16 cellular contexts compared by ENCODE assay signal in genomic region chr1:23728997-23729390, GRCh38. TPM values are rescaled to one million over a fixed set of nuclear protein-coding genes. Genes with fewer than 3 reads are reported as not detected.
DNase-seq lines count a peak whose midpoint lies in the region; ATAC-seq lines count a peak whose summit lies in the region.
"Had no signal": no experiment of that assay in that cellular context is flagged by ENCODE, and none has a peak within 500 bp of the region (broad histone marks: within the 10 kb centered on the region; RNA-seq: fewer than 3 reads in every experiment).

No MANE protein-coding gene starts in this region.

- no peak overlapping the region for H2BK120ac ChIP-seq in mesenchymal stem cell (ENCODE audit: low read depth, low read length)

- H2AFZ ChIP-seq in mesenchymal stem cell (ENCODE audit: low read depth, low read length), result no peak overlapping the region

- H3K4me1 ChIP-seq in mesenchymal stem cell (ENCODE audit: control insufficient read depth, insufficient read depth, low read depth, low read length), result peaks cover 8% of the 10 kb centered on the region

- no peaks in the 10 kb centered on the region for H3K9me3 ChIP-seq in mesenchymal stem cell (ENCODE audit: control insufficient read depth, low read length)
- H3K9me3 ChIP-seq: esophagus squamous epithelium had no signal

- POLR2A ChIA-PET in activated CD4-positive, alpha-beta T cell treated with anti-CD3 and anti-CD28 coated beads for 36 hours (lab: Charles Lee), result no interaction called here

- no peaks in the 10 kb centered on the region for H3K36me3 Mint-ChIP-seq in activated CD4-positive, alpha-beta T cell treated with anti-CD3 and anti-CD28 coated beads for 36 hours (ENCODE audit: low read depth)

- no peak overlapping the region for H2BK5ac ChIP-seq in mesenchymal stem cell (ENCODE audit: low read depth, low read length, poor library complexity, severe bottlenecking)

- H3K27ac Mint-ChIP-seq in activated CD4-positive, alpha-beta T cell treated with anti-CD3 and anti-CD28 coated beads for 36 hours, result no peak overlapping the region

- ATAC-seq in GM18511 (IDR thresholded peaks at IDR 0.05; ENCODE audit: unreplicated experiment) (peak; percentile 48), GM21619 (IDR thresholded peaks at IDR 0.05; ENCODE audit: unreplicated experiment) (peak; percentile 40), HG03342 (IDR thresholded peaks at IDR 0.05; ENCODE audit: unreplicated experiment) (peak; percentile 40)
- no peak for ATAC-seq in activated CD4-positive, alpha-beta T cell treated with anti-CD3 and anti-CD28 coated beads for 36 hours

- no peaks in the 10 kb centered on the region for H3K27me3 Mint-ChIP-seq in activated CD4-positive, alpha-beta T cell treated with anti-CD3 and anti-CD28 coated beads for 36 hours
- H3K27me3 Mint-ChIP-seq: central memory CD8-positive, alpha-beta T cell had no signal

- CTCF ChIA-PET in activated CD4-positive, alpha-beta T cell treated with anti-CD3 and anti-CD28 coated beads for 36 hours (lab: Charles Lee), result no interaction called here

- H3K4me1 Mint-ChIP-seq in activated CD4-positive, alpha-beta T cell treated with anti-CD3 and anti-CD28 coated beads for 36 hours, result peaks cover 10% of the 10 kb centered on the region
- H3K4me1 Mint-ChIP-seq: central memory CD8-positive, alpha-beta T cell had no signal

- H2BK12ac ChIP-seq in mesenchymal stem cell (ENCODE audit: low read length in 2 of 2), result no peak overlapping the region

- H3K36me3 ChIP-seq in mesenchymal stem cell (ENCODE audit: control insufficient read depth in 1 of 2, insufficient read depth in 2 of 2, low read depth in 1 of 2, low read length in 2 of 2), result peaks cover 0 to 4% of the 10 kb centered on the region in 2 experiments
- H3K36me3 ChIP-seq: esophagus squamous epithelium had no signal

- H4K8ac ChIP-seq in mesenchymal stem cell (ENCODE audit: low read length), result no peak overlapping the region

- WGBS in mesenchymal stem cell, result 95% methylated on average over 2 of the region's 2 CpGs

- H3K79me1 ChIP-seq in mesenchymal stem cell (replicated peaks; ENCODE audit: low read length, poor library complexity, severe bottlenecking), result peaks cover 18% of the 10 kb centered on the region

- no peak overlapping the region for H3K4me3 ChIP-seq in mesenchymal stem cell (ENCODE audit: insufficient read depth in 1 of 2, low read depth in 1 of 2, low read length in 2 of 2)
- H3K4me3 ChIP-seq: esophagus squamous epithelium had no signal

- no peak overlapping the region for H2BK15ac ChIP-seq in mesenchymal stem cell (ENCODE audit: low read depth, poor library complexity, severe bottlenecking)

- peak overlapping the region; percentile 17 for H3K27ac ChIP-seq in mesenchymal stem cell (ENCODE audit: low read length, poor library complexity, severe bottlenecking)

- H3K9me3 Mint-ChIP-seq in activated CD4-positive, alpha-beta T cell treated with anti-CD3 and anti-CD28 coated beads for 36 hours (ENCODE audit: low read depth), result no peaks in the 10 kb centered on the region
- H3K9me3 Mint-ChIP-seq: central memory CD8-positive, alpha-beta T cell; H9 had no signal

- H2AK5ac ChIP-seq in mesenchymal stem cell (ENCODE audit: low read length, severe bottlenecking), result no peak overlapping the region

- no peak overlapping the region for H4K91ac ChIP-seq in mesenchymal stem cell (ENCODE audit: low read length)

- no peak overlapping the region for H3K23ac ChIP-seq in mesenchymal stem cell (ENCODE audit: low read length in 2 of 2)

- no peak overlapping the region for H3K4ac ChIP-seq in mesenchymal stem cell (ENCODE audit: low read depth in 1 of 2, low read length in 2 of 2)

- intact Hi-C loops in activated CD4-positive, alpha-beta T cell treated with anti-CD3 and anti-CD28 coated beads for 36 hours (cut with DNase I, micrococcal nuclease), result no loop called here

- H3K9ac ChIP-seq in mesenchymal stem cell (ENCODE audit: low read length), result no peak overlapping the region

- no peak overlapping the region for H3K4me3 Mint-ChIP-seq in activated CD4-positive, alpha-beta T cell treated with anti-CD3 and anti-CD28 coated beads for 36 hours
- H3K4me3 Mint-ChIP-seq: central memory CD8-positive, alpha-beta T cell; H9 had no signal

- no peak overlapping the region for H3K18ac ChIP-seq in mesenchymal stem cell (ENCODE audit: low read depth in 1 of 2, low read length in 2 of 2)

- no peaks in the 10 kb centered on the region for H3K27me3 ChIP-seq in mesenchymal stem cell (ENCODE audit: control insufficient read depth in 1 of 2, insufficient read depth in 1 of 2, low read length in 2 of 2)
- H3K27me3 ChIP-seq: esophagus squamous epithelium had no signal

- no peak overlapping the region for H3K14ac ChIP-seq in mesenchymal stem cell (ENCODE audit: low read length in 2 of 2)

- no peak overlapping the region for H3K4me2 ChIP-seq in mesenchymal stem cell (ENCODE audit: low read length, poor library complexity, severe bottlenecking)

- DNase-seq in mesenchymal stem cell (no peak), NCI-H2081 treated with DMSO at 0.1 percent for 48 hours (lab: John Stamatoyannopoulos, UW) (no peak), SKM-1 (lab: John Stamatoyannopoulos, UW; ENCODE audit: unreplicated experiment) (no peak), hypothalamus (lab: John Stamatoyannopoulos, UW) (no peak)
- DNase-seq in activated CD4-positive, alpha-beta T cell treated with anti-CD3 and anti-CD28 coated beads for 36 hours, result no peak
- DNase-seq: activated CD4-positive, alpha-beta T cell treated with anti-CD3 and anti-CD28 coated beads, Interleukin-2, amount 50 U/mL, for 4 hours; activated naive CD4-positive, alpha-beta T cell; esophagus squamous epithelium; H9; NCI-H1105 treated with DMSO at 0.1 percent for 48 hours; NCI-H748 treated with DMSO at 0.1 percent for 48 hours; SW 1271 had no signal

RNA-seq across cellular contexts. Expression of gene ELOA, which starts 14.3 kb away (rescaled TPM):
- polyA plus RNA-seq in mesenchymal stem cell (2013, experiment 1 of 2), result 29.3 TPM
- polyA plus RNA-seq in mesenchymal stem cell (2013, experiment 2 of 2), result 28.1 TPM
- total RNA-seq in activated CD4-positive, alpha-beta T cell treated with anti-CD3 and anti-CD28 coated beads for 36 hours, result 10 to 100 TPM; 34.5 to 38.6 TPM

RNA-seq across cellular contexts. Expression of gene RPL11, which starts 37.4 kb away (rescaled TPM):
- polyA plus RNA-seq in mesenchymal stem cell (2013, experiment 1 of 2), result 2,341 TPM
- polyA plus RNA-seq in mesenchymal stem cell (2013, experiment 2 of 2), result 2,276 TPM
- 1,000 to 10,000 TPM; 1,003 to 1,481 TPM for total RNA-seq in activated CD4-positive, alpha-beta T cell treated with anti-CD3 and anti-CD28 coated beads for 36 hours

RNA-seq across cellular contexts. Expression of gene PITHD1, which starts 49.2 kb away (rescaled TPM):
- polyA plus RNA-seq in mesenchymal stem cell (2013, experiment 1 of 2), result 16.0 TPM
- polyA plus RNA-seq in mesenchymal stem cell (2013, experiment 2 of 2), result 16.3 TPM
- total RNA-seq in activated CD4-positive, alpha-beta T cell treated with anti-CD3 and anti-CD28 coated beads for 36 hours, result 10 to 100 TPM; 53.1 to 64.1 TPM
